ENCODE assay signal across 15 cellular contexts in the genomic region with DNA sequence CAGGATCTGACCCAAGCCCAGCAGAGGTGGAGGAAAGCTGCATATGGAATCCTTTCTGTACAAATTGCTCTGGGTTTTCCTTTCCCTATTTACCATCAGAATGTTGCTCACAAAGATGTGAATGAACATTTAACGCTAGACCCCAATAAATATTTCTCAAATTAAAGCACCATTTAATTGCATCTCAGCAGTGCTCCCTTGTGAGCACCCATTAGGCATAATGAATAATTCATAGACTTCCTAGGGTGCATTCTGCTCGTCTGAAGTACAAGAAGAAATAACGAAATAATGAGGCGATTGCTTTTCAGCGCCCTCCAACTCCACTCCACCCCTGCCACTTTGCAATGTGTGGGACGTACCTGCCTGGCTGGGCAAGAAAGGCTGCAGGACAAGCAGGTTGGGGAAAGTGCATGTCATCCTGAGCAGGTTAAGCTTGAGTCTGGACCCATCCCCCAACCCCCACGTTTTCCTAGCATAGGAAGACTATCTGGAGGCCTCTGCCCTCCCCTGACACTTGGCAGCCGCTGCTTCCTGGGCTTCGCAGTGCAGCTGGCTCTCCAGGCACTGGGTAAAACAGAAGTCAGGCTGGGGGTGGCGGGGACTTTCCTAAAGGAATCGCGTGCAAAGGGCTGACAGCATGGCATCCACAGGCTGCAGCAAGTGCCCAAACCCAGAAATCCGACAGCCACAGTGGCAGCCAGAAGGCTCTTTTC.
DNase-seq lines count a peak whose midpoint lies in the region; ATAC-seq and TF ChIP-seq lines count a peak whose summit lies in the region.
"Had no signal": no experiment of that assay in that cellular context is flagged by ENCODE, and none has a peak within 500 bp of the region (broad histone marks: within the 10 kb centered on the region; RNA-seq: fewer than 3 reads in every experiment).

No MANE protein-coding gene starts in this region.

- H3K4me3 Mint-ChIP-seq in progenitor cell of endocrine pancreas (ENCODE audit: low read depth) = no peak overlapping the region
- H3K4me3 Mint-ChIP-seq: activated CD4-positive, alpha-beta T cell treated with anti-CD3 and anti-CD28 coated beads, Interleukin-2, amount 10 ng/mL, durations not matched to agents 7 days and 5 days; dendritic cell treated with granulocyte-macrophage colony-stimulating factor and Interleukin-4, amounts not matched to agents 40 ng/mL and 50 ng/mL, for 4 days had no signal

- peak; percentile 30 to 71 for DNase-seq in NCI-H524 (lab: John Stamatoyannopoulos, UW)
- DNase-seq in NCI-H524 treated with DMSO at 0.1 percent for 48 hours (lab: John Stamatoyannopoulos, UW) = no peak
- peak; percentile 10 for DNase-seq in SK-N-DZ (ENCODE audit: low spot score)
- DNase-seq in left cardiac atrium = no peak
- peak; percentile 48 for DNase-seq in stomach
- no peak for DNase-seq in NCI-H187 (lab: John Stamatoyannopoulos, UW)
- no peak for DNase-seq in KBM-7
- no peak for DNase-seq in progenitor cell of endocrine pancreas (ENCODE audit: low spot score, unreplicated experiment)
- DNase-seq: activated CD4-positive, alpha-beta T cell treated with anti-CD3 and anti-CD28 coated beads, Interleukin-2, amount 10 ng/mL, durations not matched to agents 7 days and 5 days; activated naive CD4-positive, alpha-beta T cell; HCEC 1CT; NCI-H187 treated with DMSO at 0.1 percent for 48 hours; stimulated activated CD4-positive, alpha-beta T cell treated with anti-CD3 and anti-CD28 coated beads, Interleukin-2, amount 100 ng/mL, for 24 hours had no signal

- H3K9me3 Mint-ChIP-seq in progenitor cell of endocrine pancreas (ENCODE audit: low read depth) = no peaks in the 10 kb centered on the region
- H3K9me3 Mint-ChIP-seq: dendritic cell treated with granulocyte-macrophage colony-stimulating factor and Interleukin-4, amounts not matched to agents 40 ng/mL and 50 ng/mL, for 4 days had no signal

- no peak overlapping the region for H3K27ac ChIP-seq in stomach
- H3K27ac ChIP-seq: HL-60 had no signal

- no peaks in the 10 kb centered on the region for H3K27me3 ChIP-seq in stomach

- peak; percentile 44 to 70 for ATAC-seq in left cardiac atrium

- intact Hi-C loops in left cardiac atrium (cut with DNase I) (no loop called here), stomach (cut with DNase I; ENCODE audit: low total_unique reads) (no loop called here)

- H3K4me1 Mint-ChIP-seq in progenitor cell of endocrine pancreas (ENCODE audit: low read depth) = peaks cover 16% of the 10 kb centered on the region
- H3K4me1 Mint-ChIP-seq: activated CD4-positive, alpha-beta T cell treated with anti-CD3 and anti-CD28 coated beads, Interleukin-2, amount 10 ng/mL, durations not matched to agents 7 days and 5 days had no signal

- H3K36me3 ChIP-seq in stomach = no peaks in the 10 kb centered on the region

- no peaks in the 10 kb centered on the region for H3K36me3 Mint-ChIP-seq in progenitor cell of endocrine pancreas (ENCODE audit: insufficient read depth)

- H3K4me1 ChIP-seq in stomach = peaks cover 0 to 7% (median 4%) of the 10 kb centered on the region in 4 donors

- no peak overlapping the region for H3K4me3 ChIP-seq in stomach

- H3K9me3 ChIP-seq in stomach = no peaks in the 10 kb centered on the region

- no peak for TF ChIP-seq CTCF in stomach (IDR thresholded peaks at IDR 0.05)
- no peak for TF ChIP-seq CTCF in progenitor cell of endocrine pancreas (IDR thresholded peaks at IDR 0.05; ENCODE audit: unreplicated experiment)

- TF ChIP-seq POLR2A in stomach (IDR thresholded peaks at IDR 0.05) = no peak

- no peaks in the 10 kb centered on the region for H3K27me3 Mint-ChIP-seq in progenitor cell of endocrine pancreas
- H3K27me3 Mint-ChIP-seq: activated CD4-positive, alpha-beta T cell treated with anti-CD3 and anti-CD28 coated beads, Interleukin-2, amount 10 ng/mL, durations not matched to agents 7 days and 5 days; dendritic cell treated with granulocyte-macrophage colony-stimulating factor and Interleukin-4, amounts not matched to agents 40 ng/mL and 50 ng/mL, for 4 days had no signal

- no peak for TF ChIP-seq EP300 in stomach (IDR thresholded peaks at IDR 0.05)

- in situ Hi-C loops in KBM-7 (cut with MboI; ENCODE audit: low pct_unique_long_range_greater_than_20kb, low sequenced_read_pairs) = no loop called here

- no peak overlapping the region for H3K27ac Mint-ChIP-seq in progenitor cell of endocrine pancreas
- H3K27ac Mint-ChIP-seq: activated CD4-positive, alpha-beta T cell treated with anti-CD3 and anti-CD28 coated beads, Interleukin-2, amount 10 ng/mL, durations not matched to agents 7 days and 5 days; dendritic cell treated with granulocyte-macrophage colony-stimulating factor and Interleukin-4, amounts not matched to agents 40 ng/mL and 50 ng/mL, for 4 days had no signal

- 46 to 63% (median 55%) methylated on average over 11 to 13 of the region's 13 CpGs for WGBS in stomach, 5 donors

Comparison
In these comparisons a context has a peak if more than half of its experiments do, and no peak if none do; other contexts are left out.
1. DNase-seq: peak in NCI-H524 (2 of 2), SK-N-DZ (single experiment) and stomach (single experiment); none in NCI-H524 treated with DMSO at 0.1 percent for 48 hours (single experiment), left cardiac atrium (single experiment), NCI-H187 (0 of 2), KBM-7 (single experiment) and progenitor cell of endocrine pancreas (single experiment).